Comparison of ENCODE assay signal across 1 cellular context in the genomic region with DNA sequence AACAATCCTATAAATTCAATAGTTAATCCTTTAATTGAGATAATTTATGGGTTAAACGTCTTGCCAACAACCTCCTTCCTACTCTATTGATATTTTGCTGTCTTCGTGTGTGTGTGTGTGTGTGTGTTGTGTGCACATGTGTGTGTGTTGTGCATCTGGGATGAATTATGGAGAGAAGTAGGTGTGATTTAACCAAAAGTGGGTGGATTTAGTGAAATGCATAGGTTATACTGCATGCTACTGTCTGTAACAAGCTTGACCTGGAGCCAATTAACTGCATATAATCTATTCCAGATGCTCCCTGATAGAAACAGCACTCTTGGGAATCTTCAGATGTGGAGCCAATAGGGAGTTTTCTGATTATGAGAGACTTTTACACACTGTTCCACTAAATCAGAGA.
TF ChIP-seq lines count a peak whose summit lies in the region.

No MANE protein-coding gene starts in this region.

TF ChIP-seq in WTC11, 78 proteins besides CTCF, POLR2A, EP300 and RAD21 (continued from another document):
- TF ChIP-seq ARID4B (CRISPR knock-in tag; IDR thresholded peaks at IDR 0.05; ENCODE audit: borderline replicate concordance) (no peak), SP1 (CRISPR knock-in tag; conservative IDR thresholded peaks at IDR 0.05) (no peak)
TF ChIP-seq in WTC11: peak in this region for 0.
